ENCODE assay signal across 16 cellular contexts in the genomic region with DNA sequence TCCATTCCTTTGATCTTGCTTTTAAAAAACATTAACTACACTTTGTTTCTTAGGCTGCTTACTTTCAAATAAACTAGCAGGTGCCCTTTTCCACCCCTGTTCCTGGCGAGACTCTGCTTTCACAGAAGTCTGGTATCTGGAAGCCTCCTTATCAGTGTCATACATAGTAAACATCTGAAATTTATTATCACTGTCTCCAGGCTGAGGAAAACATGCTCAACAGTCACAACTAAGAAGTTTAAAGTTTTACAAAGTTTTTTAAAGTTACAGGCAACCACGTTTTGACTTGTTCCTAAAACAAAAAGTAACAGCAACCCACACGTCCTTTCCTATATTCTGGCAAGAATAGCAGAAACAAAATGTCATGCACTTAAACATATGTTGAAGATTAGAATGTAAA.
DNase-seq lines count a peak whose midpoint lies in the region; ATAC-seq and TF ChIP-seq lines count a peak whose summit lies in the region.
"Had no signal": no experiment of that assay in that cellular context is flagged by ENCODE, and none has a peak within 500 bp of the region (broad histone marks: within the 10 kb centered on the region; RNA-seq: fewer than 3 reads in every experiment).

No MANE protein-coding gene starts in this region.

- H4K20me1 ChIP-seq in fibroblast of lung (ENCODE audit: control insufficient read depth, extremely low read depth, insufficient read depth, low read length) = no peaks in the 10 kb centered on the region

- TF ChIP-seq CTCF in fibroblast of lung (conservative IDR thresholded peaks at IDR 0.05 in 1 of 2, IDR thresholded peaks at IDR 0.05 in 1 of 2; ENCODE audit: low read depth in 1 of 2, low read length in 2 of 2) (no peak), ovary (IDR thresholded peaks at IDR 0.05) (no peak), foreskin fibroblast (IDR thresholded peaks at IDR 0.05; ENCODE audit: low read depth, low read length) (no peak), lower lobe of right lung (IDR thresholded peaks at IDR 0.05) (no peak)

- no peak for TF ChIP-seq EP300 in ovary (IDR thresholded peaks at IDR 0.05)

- DNase-seq in GM03348 (ENCODE audit: low spot score) (peak; percentile 3), SK-N-DZ (ENCODE audit: low spot score) (peak; percentile 39), fibroblast of lung (ENCODE audit: low read depth in 2 of 2) (no peak), ovary (peak; percentile 44 to 75 (median 57)), foreskin fibroblast (no peak), lower lobe of right lung (no peak)
- DNase-seq in stimulated activated naive CD8-positive, alpha-beta T cell treated with anti-CD3 and anti-CD28 coated beads, Interleukin-15, Interleukin-2, amounts not matched to agents 100 U/mL and 50 U/mL, for 24 hours = no peak
- DNase-seq: activated gamma-delta T cell treated with Interleukin-2 at 50 U/mL for 16 hours, COR-L47, heart left ventricle, NCI-H1105, NCI-H2171, RPMI8226, T-helper 1 cell had no signal

- no peaks in the 10 kb centered on the region for H3K79me2 ChIP-seq in fibroblast of lung (ENCODE audit: control insufficient read depth, insufficient read depth, low read length)

- intact Hi-C loops in ovary (cut with DNase I) (no loop called here), lower lobe of right lung (cut with DNase I) (no loop called here)

- ATAC-seq in stimulated activated naive CD8-positive, alpha-beta T cell treated with anti-CD3 and anti-CD28 coated beads, Interleukin-15, Interleukin-2, amounts not matched to agents 100 U/mL and 50 U/mL, for 24 hours = no peak
- ATAC-seq in lower lobe of right lung = no peak
- no peak for ATAC-seq in HG02973 (IDR thresholded peaks at IDR 0.05; ENCODE audit: unreplicated experiment)
- ATAC-seq: activated CD4-positive, CD25-positive, alpha-beta regulatory T cell treated with anti-CD3 and anti-CD28 coated beads, Interleukin-2, amount 50 U/mL, for 24 hours; heart left ventricle had no signal

- H3K4me2 ChIP-seq in fibroblast of lung (ENCODE audit: extremely low read depth, insufficient read depth, low read length) = peak overlapping the region; percentile 8

- H3K4me3 ChIP-seq in fibroblast of lung (replicated peaks in 1 of 4; ENCODE audit: control extremely low read depth in 1 of 4, insufficient read depth in 1 of 4, low read depth in 3 of 4, low read length in 4 of 4) (no peak overlapping the region), ovary (peak overlapping the region; percentile 11), foreskin fibroblast (ENCODE audit: low read depth in 1 of 2, low read length in 2 of 2) (peak overlapping the region in 1 of 2 donors; percentile 3), lower lobe of right lung (no peak overlapping the region)

- H3K9ac ChIP-seq in fibroblast of lung (ENCODE audit: insufficient read depth, low read length) = no peak overlapping the region

- H3K27ac ChIP-seq in fibroblast of lung (ENCODE audit: insufficient read depth, low read length) (no peak overlapping the region), ovary (no peak overlapping the region), lower lobe of right lung (no peak overlapping the region)

- TF ChIP-seq POLR2A in ovary (IDR thresholded peaks at IDR 0.05) = no peak

- no peaks in the 10 kb centered on the region for H3K36me3 ChIP-seq in fibroblast of lung (ENCODE audit: control insufficient read depth, insufficient read depth, low read length)
- H3K36me3 ChIP-seq in ovary = no peaks in the 10 kb centered on the region
- H3K36me3 ChIP-seq in lower lobe of right lung = no peaks in the 10 kb centered on the region
- H3K36me3 ChIP-seq: heart left ventricle had no signal

- WGBS in ovary, 3 donors = 5 to 9% (median 6%) methylated on average over 3 of the region's 3 CpGs

- no peaks in the 10 kb centered on the region for H3K4me1 ChIP-seq in fibroblast of lung (ENCODE audit: control insufficient read depth, extremely low read depth, insufficient read depth, low read length)
- H3K4me1 ChIP-seq in ovary (ENCODE audit: insufficient read depth) = no peaks in the 10 kb centered on the region
- H3K4me1 ChIP-seq in lower lobe of right lung = no peaks in the 10 kb centered on the region

- no peaks in the 10 kb centered on the region for H3K9me3 ChIP-seq in fibroblast of lung (ENCODE audit: control insufficient read depth, insufficient read depth, low read depth, low read length)
- no peaks in the 10 kb centered on the region for H3K9me3 ChIP-seq in ovary
- no peaks in the 10 kb centered on the region for H3K9me3 ChIP-seq in lower lobe of right lung
- H3K9me3 ChIP-seq: heart left ventricle had no signal

- no peaks in the 10 kb centered on the region for H3K27me3 ChIP-seq in fibroblast of lung (ENCODE audit: control insufficient read depth, insufficient read depth, low read length)
- no peaks in the 10 kb centered on the region for H3K27me3 ChIP-seq in ovary
- no peaks in the 10 kb centered on the region for H3K27me3 ChIP-seq in lower lobe of right lung (ENCODE audit: low read depth)
- H3K27me3 ChIP-seq: heart left ventricle had no signal

- H2AFZ ChIP-seq in fibroblast of lung (ENCODE audit: low read length) = peak overlapping the region; percentile 24

Comparison
In these comparisons a context has a peak if more than half of its experiments do, and no peak if none do; other contexts are left out.
1. DNase-seq: peak in GM03348 (single experiment), SK-N-DZ (single experiment) and ovary (5 of 5); none in fibroblast of lung (0 of 2), foreskin fibroblast (0 of 2), stimulated activated naive CD8-positive, alpha-beta T cell treated with anti-CD3 and anti-CD28 coated beads, Interleukin-15, Interleukin-2, amounts not matched to agents 100 U/mL and 50 U/mL, for 24 hours (single experiment) and lower lobe of right lung (single experiment).